Comparison of ENCODE assay signal across 8 cellular contexts in the genomic region with DNA sequence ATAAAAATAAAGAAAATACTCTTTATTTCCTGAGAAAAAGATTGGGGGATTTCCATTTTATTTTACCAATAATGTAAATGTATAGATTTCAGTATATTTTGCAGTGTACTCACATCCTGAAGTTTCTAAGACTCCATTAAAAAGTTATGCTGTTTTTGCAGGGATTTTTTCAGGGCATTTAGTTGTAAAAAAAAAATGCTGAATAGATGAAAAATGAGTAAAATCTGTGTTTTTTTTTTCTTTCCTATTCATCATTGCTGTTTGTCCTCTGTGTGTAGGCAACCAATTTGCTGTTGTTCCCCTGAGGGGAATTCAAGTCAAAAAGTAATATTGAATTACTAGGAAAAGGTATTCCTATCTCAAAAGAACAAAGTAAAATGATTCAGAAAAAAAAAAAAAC.
"Had no signal": no experiment of that assay in that cellular context is flagged by ENCODE, and none has a peak within 500 bp of the region (broad histone marks: within the 10 kb centered on the region; RNA-seq: fewer than 3 reads in every experiment).

No MANE protein-coding gene starts in this region.

- FAIRE-seq: H1, H54, HTR-8/SVneo had no signal

- H3K27ac ChIP-seq: KMS-11 had no signal

- DNase-seq: H9, HCEC 1CT, KBM-7 had no signal

- H3K9ac ChIP-seq: KMS-11 had no signal

- H3K4me3 ChIP-seq: GM23338 had no signal

- H2AFZ ChIP-seq: GM23338 had no signal

- H3K4me2 ChIP-seq: GM23338, KMS-11 had no signal

- ATAC-seq: GM23338 had no signal
